In genomic region chr15:74928771-74929198, GRCh38 we compare ENCODE assay signal across 1 cellular context.
A peak's percentile ranks its signal among the peaks of the same experiment; 100 is the strongest.
TF ChIP-seq lines count a peak whose summit lies in the region.

No MANE protein-coding gene starts in this region.

TF ChIP-seq in HepG2, 621 proteins besides CTCF, POLR2A, EP300 and RAD21 (continued from another document and continues in another):
- TF ChIP-seq FOXP4 (CRISPR knock-in tag; IDR thresholded peaks at IDR 0.05), result peak; percentile 89
- TF ChIP-seq IRF1 (CRISPR knock-in tag; IDR thresholded peaks at IDR 0.05; ENCODE audit: low read depth), result no peak
- no peak for TF ChIP-seq ZNF496 (CRISPR knock-in tag; IDR thresholded peaks at IDR 0.05; ENCODE audit: insufficient replicate concordance)
- no peak for TF ChIP-seq HNRNPH1 (optimal IDR thresholded peaks at IDR 0.05; ENCODE audit: low read depth, low read length)
- no peak for TF ChIP-seq RFXANK (CRISPR knock-in tag; IDR thresholded peaks at IDR 0.05)
- TF ChIP-seq HIC2 (CRISPR knock-in tag; IDR thresholded peaks at IDR 0.05; ENCODE audit: low read depth), result no peak
- TF ChIP-seq ZNF710 (CRISPR knock-in tag; IDR thresholded peaks at IDR 0.05; ENCODE audit: borderline replicate concordance), result no peak
- TF ChIP-seq GABPA (IDR thresholded peaks at IDR 0.05; ENCODE audit: low read depth, low read length), result no peak
- no peak for TF ChIP-seq GABPA (CRISPR knock-in tag; IDR thresholded peaks at IDR 0.05; ENCODE audit: low read depth)
- no peak for TF ChIP-seq CENPBD1 (CRISPR knock-in tag; IDR thresholded peaks at IDR 0.05; ENCODE audit: borderline replicate concordance, low read depth)
- TF ChIP-seq ZFP36 (IDR thresholded peaks at IDR 0.05; ENCODE audit: borderline replicate concordance, low read depth, low read length, partially characterized antibody), result no peak
- no peak for TF ChIP-seq ESRRA (CRISPR knock-in tag; IDR thresholded peaks at IDR 0.05; ENCODE audit: low read depth)
- no peak for TF ChIP-seq ZNF224 (CRISPR knock-in tag; IDR thresholded peaks at IDR 0.05)
- TF ChIP-seq ZNF792 (CRISPR knock-in tag; IDR thresholded peaks at IDR 0.05), result no peak
- TF ChIP-seq ATF5 (CRISPR knock-in tag; IDR thresholded peaks at IDR 0.05; ENCODE audit: low read depth), result no peak
- no peak for TF ChIP-seq SIN3A (IDR thresholded peaks at IDR 0.05; ENCODE audit: borderline replicate concordance, low read depth, low read length)
- TF ChIP-seq ZNF737 (CRISPR knock-in tag; IDR thresholded peaks at IDR 0.05; ENCODE audit: borderline replicate concordance), result no peak
- no peak for TF ChIP-seq MAFG (CRISPR knock-in tag; IDR thresholded peaks at IDR 0.05)
- no peak for TF ChIP-seq FIP1L1 (IDR thresholded peaks at IDR 0.05; ENCODE audit: borderline replicate concordance, insufficient read depth, low read depth, low read length)
- TF ChIP-seq TFDP1 (CRISPR knock-in tag; IDR thresholded peaks at IDR 0.05; ENCODE audit: borderline replicate concordance), result no peak
- 0 out of 2 replicates have a peak, but pooled peaks have one; percentile 13 for TF ChIP-seq HDAC1 (CRISPR knock-in tag; IDR thresholded peaks at IDR 0.05)
- no peak for TF ChIP-seq PREB (CRISPR knock-in tag; IDR thresholded peaks at IDR 0.05)
- TF ChIP-seq ZBTB33 (CRISPR knock-in tag; IDR thresholded peaks at IDR 0.05), result no peak
- no peak for TF ChIP-seq TAF1 (CRISPR knock-in tag; IDR thresholded peaks at IDR 0.05)
- TF ChIP-seq ZNF564 (CRISPR knock-in tag; IDR thresholded peaks at IDR 0.05), result no peak
- TF ChIP-seq KLF15 (CRISPR knock-in tag; IDR thresholded peaks at IDR 0.05; ENCODE audit: borderline replicate concordance), result no peak
- TF ChIP-seq ZNF556 (CRISPR knock-in tag; IDR thresholded peaks at IDR 0.05; ENCODE audit: borderline replicate concordance), result no peak; the same call in 1 of the 2 replicates
- no peak for TF ChIP-seq KDM6A (CRISPR knock-in tag; IDR thresholded peaks at IDR 0.05; ENCODE audit: low read depth)
- no peak for TF ChIP-seq MAFK (conservative IDR thresholded peaks at IDR 0.05 in 1 of 2, IDR thresholded peaks at IDR 0.05 in 1 of 2; ENCODE audit: low read length in 2 of 2)
- TF ChIP-seq GATA4 (IDR thresholded peaks at IDR 0.05; ENCODE audit: borderline replicate concordance, low read depth), result no peak
- no peak for TF ChIP-seq POGZ (CRISPR knock-in tag; IDR thresholded peaks at IDR 0.05)
- TF ChIP-seq TOPORS (CRISPR knock-in tag; IDR thresholded peaks at IDR 0.05), result no peak
- TF ChIP-seq NFE2L2 (IDR thresholded peaks at IDR 0.05; ENCODE audit: low read length), result no peak
- TF ChIP-seq ZNF740 (CRISPR knock-in tag; IDR thresholded peaks at IDR 0.05), result no peak
- no peak for TF ChIP-seq CREB3 (CRISPR knock-in tag; IDR thresholded peaks at IDR 0.05)
- TF ChIP-seq ZNF343 (CRISPR knock-in tag; IDR thresholded peaks at IDR 0.05), result no peak
- TF ChIP-seq NCOA1 (CRISPR knock-in tag; IDR thresholded peaks at IDR 0.05), result no peak
- no peak for TF ChIP-seq ZNF441 (CRISPR knock-in tag; IDR thresholded peaks at IDR 0.05; ENCODE audit: borderline replicate concordance)
- peak; percentile 35; the same call in 1 of the 2 replicates for TF ChIP-seq LCORL (IDR thresholded peaks at IDR 0.05)
- no peak; the same call in 1 of the 2 replicates for TF ChIP-seq LCORL (CRISPR knock-in tag; IDR thresholded peaks at IDR 0.05)
- TF ChIP-seq GLMP (CRISPR knock-in tag; IDR thresholded peaks at IDR 0.05; ENCODE audit: borderline replicate concordance), result no peak
- TF ChIP-seq ZBTB43 (CRISPR knock-in tag; conservative IDR thresholded peaks at IDR 0.05), result no peak
- no peak for TF ChIP-seq ZBTB14 (CRISPR knock-in tag; IDR thresholded peaks at IDR 0.05)
- TF ChIP-seq SAP130 (CRISPR knock-in tag; IDR thresholded peaks at IDR 0.05; ENCODE audit: low read depth), result peak; percentile 44
- TF ChIP-seq ARHGAP35 (CRISPR knock-in tag; IDR thresholded peaks at IDR 0.05; ENCODE audit: borderline replicate concordance), result no peak
